17 cellular contexts compared by ENCODE assay signal in the genomic region with DNA sequence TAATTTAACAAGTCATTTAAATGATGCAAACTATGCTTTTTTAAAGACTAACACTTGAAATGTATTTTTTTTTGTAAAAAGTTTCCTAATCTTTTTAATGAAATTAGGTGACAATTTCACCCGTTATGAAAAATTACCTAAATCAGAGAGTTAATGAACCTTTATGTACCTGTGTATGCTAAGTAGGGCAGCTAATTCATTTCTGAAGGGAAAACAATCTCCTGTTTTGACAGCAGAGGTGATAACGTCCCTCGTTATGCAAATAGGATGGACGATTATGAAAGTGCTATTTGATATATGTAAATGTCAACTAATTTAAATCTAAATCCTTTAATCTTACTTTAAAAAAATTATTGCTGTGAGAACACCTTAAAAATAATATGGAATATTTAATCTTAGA. TPM values are rescaled to one million over a fixed set of nuclear protein-coding genes. Genes with fewer than 3 reads are reported as not detected.
DNase-seq lines count a peak whose midpoint lies in the region; FAIRE-seq and TF ChIP-seq lines count a peak whose summit lies in the region.
"Had no signal": no experiment of that assay in that cellular context is flagged by ENCODE, and none has a peak within 500 bp of the region (broad histone marks: within the 10 kb centered on the region; RNA-seq: fewer than 3 reads in every experiment).

No MANE protein-coding gene starts in this region.

- peak overlapping the region in 1 of 2 donors; percentile 31 for H3K4me3 ChIP-seq in ascending aorta
- H3K4me3 ChIP-seq in neutrophil (ENCODE audit: low read depth in 1 of 2, low read length in 1 of 2): peak overlapping the region in 1 of 2 experiments; percentile 3
- H3K4me3 ChIP-seq: breast epithelium had no signal

- no peaks in the 10 kb centered on the region for H3K9me3 ChIP-seq in ascending aorta
- H3K9me3 ChIP-seq in neutrophil: no peaks in the 10 kb centered on the region
- H3K9me3 ChIP-seq: breast epithelium, SK-N-SH had no signal

- no peaks in the 10 kb centered on the region for H3K27me3 ChIP-seq in ascending aorta
- H3K27me3 ChIP-seq in neutrophil: no peaks in the 10 kb centered on the region
- H3K27me3 ChIP-seq: breast epithelium had no signal

- CTCF ChIA-PET in RWPE1 (lab: Yijun Ruan, JAX): no interaction called here

- peak overlapping the region; percentile 88 to 91 for H3K27ac ChIP-seq in ascending aorta
- H3K27ac ChIP-seq in neutrophil: peak overlapping the region; percentile 92
- H3K27ac ChIP-seq in RWPE1: no peak overlapping the region
- H3K27ac ChIP-seq: breast epithelium had no signal

- DNase-seq in GM19239 (ENCODE audit: insufficient read length, low spot score): no peak
- no peak for DNase-seq in ascending aorta (ENCODE audit: low spot score in 2 of 2)
- no peak for DNase-seq in RWPE1 (ENCODE audit: low spot score)
- DNase-seq in GM10266 (ENCODE audit: extremely low spot score): no peak
- DNase-seq in HTR-8/SVneo (ENCODE audit: insufficient read length, low spot score): no peak
- DNase-seq in globus pallidus (ENCODE audit: low spot score): no peak
- DNase-seq: activated CD4-positive, alpha-beta T cell treated with anti-CD3 and anti-CD28 coated beads, Interleukin-2, amount 10 ng/mL, durations not matched to agents 24 days and 14 days; activated naive CD4-positive, alpha-beta T cell treated with anti-CD3 and anti-CD28 coated beads, Interleukin-2, amount 50 U/mL, for 16 hours; effector CD8-positive, alpha-beta T cell; H9; NCI-H1930; NCI-H524; SK-N-SH; stimulated activated naive CD4-positive, alpha-beta T cell treated with Interleukin-2 at 50 U/mL for 16 hours had no signal

- peaks cover 0 to 20% of the 10 kb centered on the region in 2 donors for H3K4me1 ChIP-seq in ascending aorta
- H3K4me1 ChIP-seq in neutrophil (ENCODE audit: control insufficient read depth in 1 of 2, insufficient read depth in 1 of 2, low read depth in 1 of 2, low read length in 1 of 2): peaks cover 60 to 61% of the 10 kb centered on the region in 2 experiments
- H3K4me1 ChIP-seq: breast epithelium had no signal

- intact Hi-C loops in ascending aorta (cut with DNase I): no loop called here

- H3K36me3 ChIP-seq in ascending aorta: peaks cover 0 to 3% of the 10 kb centered on the region in 2 donors
- H3K36me3 ChIP-seq in neutrophil: no peaks in the 10 kb centered on the region
- H3K36me3 ChIP-seq: breast epithelium had no signal

- peak; percentile 55 for FAIRE-seq in A204.1 (lab: Jason Lieb, UNC)
- FAIRE-seq in GM19239 (lab: Jason Lieb, UNC): peak; percentile 71
- FAIRE-seq in HTR-8/SVneo (lab: Jason Lieb, UNC): no peak

- POLR2A ChIA-PET in RWPE1 (lab: Yijun Ruan, JAX; ENCODE audit: low non-redundant PET): no interaction called here

- TF ChIP-seq CTCF in ascending aorta (IDR thresholded peaks at IDR 0.05) (no peak), neutrophil (IDR thresholded peaks at IDR 0.05) (no peak), RWPE1 (conservative IDR thresholded peaks at IDR 0.05; ENCODE audit: low read depth) (no peak), GM10266 (IDR thresholded peaks at IDR 0.05; ENCODE audit: control insufficient read depth, insufficient read depth, low read depth, missing control alignments) (no peak)

RNA-seq across cellular contexts. Expression of gene MEF2C, which starts 58.8 kb away (rescaled TPM):
- total RNA-seq in ascending aorta: 138 TPM
